1 cellular context compared by ENCODE assay signal in the genomic region with DNA sequence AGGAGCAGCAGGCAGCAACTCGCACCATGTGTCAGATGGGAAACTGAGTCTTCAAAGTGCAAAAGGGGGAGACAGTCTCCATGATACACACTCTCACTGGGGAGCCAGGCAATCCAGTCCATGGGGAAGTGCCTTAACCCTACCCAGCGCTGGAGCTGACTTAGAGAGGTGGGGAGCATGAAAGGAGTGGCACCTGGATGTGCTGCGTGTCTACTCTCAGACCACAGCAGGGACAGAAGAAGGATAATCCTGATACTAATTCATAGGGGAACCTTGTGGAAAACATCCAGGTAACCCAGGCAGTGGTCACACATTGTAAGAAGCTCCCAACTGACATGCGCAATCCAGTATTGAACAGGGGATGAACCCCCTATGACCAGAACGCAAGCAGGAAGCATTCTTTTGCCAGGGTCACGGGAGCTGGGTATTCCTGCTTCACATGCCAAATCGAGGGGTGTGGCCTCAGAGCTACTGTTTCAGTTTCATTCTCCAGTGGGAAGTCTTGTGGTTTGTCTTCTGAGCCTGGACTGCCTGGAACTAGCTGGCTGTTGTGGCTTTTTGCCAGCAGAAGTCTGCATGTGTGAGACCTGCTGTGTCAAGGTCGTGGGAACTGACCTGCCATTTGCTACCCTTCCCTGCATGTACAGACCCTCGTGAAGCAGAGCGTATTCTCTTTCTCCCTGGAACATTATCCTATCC.
TF ChIP-seq lines count a peak whose summit lies in the region.

No MANE protein-coding gene starts in this region.

TF ChIP-seq in GM23338, 12 proteins besides CTCF, POLR2A, EP300 and RAD21:
- TF ChIP-seq JUNB (IDR thresholded peaks at IDR 0.05; ENCODE audit: unreplicated experiment) (no peak), STAT1 (IDR thresholded peaks at IDR 0.05; ENCODE audit: unreplicated experiment) (no peak), ZNF114 (CRISPR knock-in tag; IDR thresholded peaks at IDR 0.05) (no peak), NANOG (IDR thresholded peaks at IDR 0.05; ENCODE audit: borderline replicate concordance) (no peak), CREB1 (CRISPR knock-in tag; IDR thresholded peaks at IDR 0.05; ENCODE audit: low read depth) (no peak), POLR2AphosphoS5 (IDR thresholded peaks at IDR 0.05; ENCODE audit: low read depth) (no peak), EZH2phosphoT487 (IDR thresholded peaks at IDR 0.05; ENCODE audit: unreplicated experiment) (no peak), EZH2 (IDR thresholded peaks at IDR 0.05; ENCODE audit: low read depth, unreplicated experiment) (no peak), ZNF331 (CRISPR knock-in tag; IDR thresholded peaks at IDR 0.05; ENCODE audit: low read depth) (no peak)
- TF ChIP-seq, protein P1, sequence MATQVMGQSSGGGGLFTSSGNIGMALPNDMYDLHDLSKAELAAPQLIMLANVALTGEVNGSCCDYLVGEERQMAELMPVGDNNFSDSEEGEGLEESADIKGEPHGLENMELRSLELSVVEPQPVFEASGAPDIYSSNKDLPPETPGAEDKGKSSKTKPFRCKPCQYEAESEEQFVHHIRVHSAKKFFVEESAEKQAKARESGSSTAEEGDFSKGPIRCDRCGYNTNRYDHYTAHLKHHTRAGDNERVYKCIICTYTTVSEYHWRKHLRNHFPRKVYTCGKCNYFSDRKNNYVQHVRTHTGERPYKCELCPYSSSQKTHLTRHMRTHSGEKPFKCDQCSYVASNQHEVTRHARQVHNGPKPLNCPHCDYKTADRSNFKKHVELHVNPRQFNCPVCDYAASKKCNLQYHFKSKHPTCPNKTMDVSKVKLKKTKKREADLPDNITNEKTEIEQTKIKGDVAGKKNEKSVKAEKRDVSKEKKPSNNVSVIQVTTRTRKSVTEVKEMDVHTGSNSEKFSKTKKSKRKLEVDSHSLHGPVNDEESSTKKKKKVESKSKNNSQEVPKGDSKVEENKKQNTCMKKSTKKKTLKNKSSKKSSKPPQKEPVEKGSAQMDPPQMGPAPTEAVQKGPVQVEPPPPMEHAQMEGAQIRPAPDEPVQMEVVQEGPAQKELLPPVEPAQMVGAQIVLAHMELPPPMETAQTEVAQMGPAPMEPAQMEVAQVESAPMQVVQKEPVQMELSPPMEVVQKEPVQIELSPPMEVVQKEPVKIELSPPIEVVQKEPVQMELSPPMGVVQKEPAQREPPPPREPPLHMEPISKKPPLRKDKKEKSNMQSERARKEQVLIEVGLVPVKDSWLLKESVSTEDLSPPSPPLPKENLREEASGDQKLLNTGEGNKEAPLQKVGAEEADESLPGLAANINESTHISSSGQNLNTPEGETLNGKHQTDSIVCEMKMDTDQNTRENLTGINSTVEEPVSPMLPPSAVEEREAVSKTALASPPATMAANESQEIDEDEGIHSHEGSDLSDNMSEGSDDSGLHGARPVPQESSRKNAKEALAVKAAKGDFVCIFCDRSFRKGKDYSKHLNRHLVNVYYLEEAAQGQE (IDR thresholded peaks at IDR 0.05; ENCODE audit: unreplicated experiment), result no peak
- TF ChIP-seq, protein P2, sequence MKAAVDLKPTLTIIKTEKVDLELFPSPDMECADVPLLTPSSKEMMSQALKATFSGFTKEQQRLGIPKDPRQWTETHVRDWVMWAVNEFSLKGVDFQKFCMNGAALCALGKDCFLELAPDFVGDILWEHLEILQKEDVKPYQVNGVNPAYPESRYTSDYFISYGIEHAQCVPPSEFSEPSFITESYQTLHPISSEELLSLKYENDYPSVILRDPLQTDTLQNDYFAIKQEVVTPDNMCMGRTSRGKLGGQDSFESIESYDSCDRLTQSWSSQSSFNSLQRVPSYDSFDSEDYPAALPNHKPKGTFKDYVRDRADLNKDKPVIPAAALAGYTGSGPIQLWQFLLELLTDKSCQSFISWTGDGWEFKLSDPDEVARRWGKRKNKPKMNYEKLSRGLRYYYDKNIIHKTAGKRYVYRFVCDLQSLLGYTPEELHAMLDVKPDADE (IDR thresholded peaks at IDR 0.05), result no peak
- TF ChIP-seq, protein P3, sequence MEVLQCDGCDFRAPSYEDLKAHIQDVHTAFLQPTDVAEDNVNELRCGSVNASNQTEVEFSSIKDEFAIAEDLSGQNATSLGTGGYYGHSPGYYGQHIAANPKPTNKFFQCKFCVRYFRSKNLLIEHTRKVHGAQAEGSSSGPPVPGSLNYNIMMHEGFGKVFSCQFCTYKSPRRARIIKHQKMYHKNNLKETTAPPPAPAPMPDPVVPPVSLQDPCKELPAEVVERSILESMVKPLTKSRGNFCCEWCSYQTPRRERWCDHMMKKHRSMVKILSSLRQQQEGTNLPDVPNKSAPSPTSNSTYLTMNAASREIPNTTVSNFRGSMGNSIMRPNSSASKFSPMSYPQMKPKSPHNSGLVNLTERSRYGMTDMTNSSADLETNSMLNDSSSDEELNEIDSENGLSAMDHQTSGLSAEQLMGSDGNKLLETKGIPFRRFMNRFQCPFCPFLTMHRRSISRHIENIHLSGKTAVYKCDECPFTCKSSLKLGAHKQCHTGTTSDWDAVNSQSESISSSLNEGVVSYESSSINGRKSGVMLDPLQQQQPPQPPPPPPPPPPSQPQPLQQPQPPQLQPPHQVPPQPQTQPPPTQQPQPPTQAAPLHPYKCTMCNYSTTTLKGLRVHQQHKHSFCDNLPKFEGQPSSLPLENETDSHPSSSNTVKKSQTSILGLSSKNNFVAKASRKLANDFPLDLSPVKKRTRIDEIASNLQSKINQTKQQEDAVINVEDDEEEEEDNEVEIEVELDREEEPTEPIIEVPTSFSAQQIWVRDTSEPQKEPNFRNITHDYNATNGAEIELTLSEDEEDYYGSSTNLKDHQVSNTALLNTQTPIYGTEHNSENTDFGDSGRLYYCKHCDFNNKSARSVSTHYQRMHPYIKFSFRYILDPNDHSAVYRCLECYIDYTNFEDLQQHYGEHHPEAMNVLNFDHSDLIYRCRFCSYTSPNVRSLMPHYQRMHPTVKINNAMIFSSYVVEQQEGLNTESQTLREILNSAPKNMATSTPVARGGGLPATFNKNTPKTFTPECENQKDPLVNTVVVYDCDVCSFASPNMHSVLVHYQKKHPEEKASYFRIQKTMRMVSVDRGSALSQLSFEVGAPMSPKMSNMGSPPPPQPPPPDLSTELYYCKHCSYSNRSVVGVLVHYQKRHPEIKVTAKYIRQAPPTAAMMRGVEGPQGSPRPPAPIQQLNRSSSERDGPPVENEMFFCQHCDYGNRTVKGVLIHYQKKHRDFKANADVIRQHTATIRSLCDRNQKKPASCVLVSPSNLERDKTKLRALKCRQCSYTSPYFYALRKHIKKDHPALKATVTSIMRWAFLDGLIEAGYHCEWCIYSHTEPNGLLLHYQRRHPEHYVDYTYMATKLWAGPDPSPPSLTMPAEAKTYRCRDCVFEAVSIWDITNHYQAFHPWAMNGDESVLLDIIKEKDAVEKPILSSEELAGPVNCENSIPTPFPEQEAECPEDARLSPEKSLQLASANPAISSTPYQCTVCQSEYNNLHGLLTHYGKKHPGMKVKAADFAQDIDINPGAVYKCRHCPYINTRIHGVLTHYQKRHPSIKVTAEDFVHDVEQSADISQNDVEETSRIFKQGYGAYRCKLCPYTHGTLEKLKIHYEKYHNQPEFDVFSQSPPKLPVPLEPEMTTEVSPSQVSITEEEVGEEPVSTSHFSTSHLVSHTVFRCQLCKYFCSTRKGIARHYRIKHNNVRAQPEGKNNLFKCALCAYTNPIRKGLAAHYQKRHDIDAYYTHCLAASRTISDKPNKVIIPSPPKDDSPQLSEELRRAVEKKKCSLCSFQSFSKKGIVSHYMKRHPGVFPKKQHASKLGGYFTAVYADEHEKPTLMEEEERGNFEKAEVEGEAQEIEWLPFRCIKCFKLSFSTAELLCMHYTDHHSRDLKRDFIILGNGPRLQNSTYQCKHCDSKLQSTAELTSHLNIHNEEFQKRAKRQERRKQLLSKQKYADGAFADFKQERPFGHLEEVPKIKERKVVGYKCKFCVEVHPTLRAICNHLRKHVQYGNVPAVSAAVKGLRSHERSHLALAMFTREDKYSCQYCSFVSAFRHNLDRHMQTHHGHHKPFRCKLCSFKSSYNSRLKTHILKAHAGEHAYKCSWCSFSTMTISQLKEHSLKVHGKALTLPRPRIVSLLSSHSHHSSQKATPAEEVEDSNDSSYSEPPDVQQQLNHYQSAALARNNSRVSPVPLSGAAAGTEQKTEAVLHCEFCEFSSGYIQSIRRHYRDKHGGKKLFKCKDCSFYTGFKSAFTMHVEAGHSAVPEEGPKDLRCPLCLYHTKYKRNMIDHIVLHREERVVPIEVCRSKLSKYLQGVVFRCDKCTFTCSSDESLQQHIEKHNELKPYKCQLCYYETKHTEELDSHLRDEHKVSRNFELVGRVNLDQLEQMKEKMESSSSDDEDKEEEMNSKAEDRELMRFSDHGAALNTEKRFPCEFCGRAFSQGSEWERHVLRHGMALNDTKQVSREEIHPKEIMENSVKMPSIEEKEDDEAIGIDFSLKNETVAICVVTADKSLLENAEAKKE (CRISPR knock-in tag; IDR thresholded peaks at IDR 0.05), result no peak
